11 cellular contexts compared by ENCODE assay signal in the genomic region with DNA sequence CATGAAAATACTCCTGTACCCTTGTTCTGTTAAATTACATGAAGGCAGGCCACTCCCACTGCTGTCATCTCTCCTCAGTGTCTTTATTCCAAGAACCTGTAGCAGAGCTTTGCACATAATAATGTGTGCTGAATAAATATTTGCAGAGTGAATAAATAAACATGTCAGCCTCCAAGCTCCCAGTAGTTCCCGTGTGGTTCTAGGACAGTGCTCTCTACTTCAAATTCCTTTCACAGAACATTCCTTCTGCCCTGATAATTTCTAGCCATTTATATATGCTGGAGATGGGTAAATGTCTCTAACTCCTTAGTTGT. TPM values are rescaled to one million over a fixed set of nuclear protein-coding genes. Genes with fewer than 3 reads are reported as not detected.
DNase-seq lines count a peak whose midpoint lies in the region; ATAC-seq and TF ChIP-seq lines count a peak whose summit lies in the region.
"Had no signal": no experiment of that assay in that cellular context is flagged by ENCODE, and none has a peak within 500 bp of the region (broad histone marks: within the 10 kb centered on the region; RNA-seq: fewer than 3 reads in every experiment).

No MANE protein-coding gene starts in this region.

- peaks cover 15% of the 10 kb centered on the region for H3K4me1 Mint-ChIP-seq in CD4-positive, alpha-beta T cell (ENCODE audit: low read depth)

- peaks cover 10% of the 10 kb centered on the region for H3K27me3 Mint-ChIP-seq in CD4-positive, alpha-beta T cell
- H3K27me3 Mint-ChIP-seq: memory B cell had no signal

- no peak overlapping the region for H3K4me3 ChIP-seq in lower lobe of right lung

- POLR2A ChIA-PET in CD4-positive, alpha-beta T cell (lab: Charles Lee): no interaction called here

- H3K27ac Mint-ChIP-seq in CD4-positive, alpha-beta T cell: no peak overlapping the region
- H3K27ac Mint-ChIP-seq: memory B cell had no signal

- DNase-seq in SIG-M5 treated with dmso at 0.1 percent for 504 hours (lab: John Stamatoyannopoulos, UW; ENCODE audit: unreplicated experiment): peak; percentile 38
- DNase-seq in SIG-M5 (lab: John Stamatoyannopoulos, UW): no peak
- DNase-seq in NCI-H1930 (lab: John Stamatoyannopoulos, UW): peak; percentile 9 to 40
- DNase-seq in lower lobe of right lung: no peak
- DNase-seq in effector CD8-positive, alpha-beta T cell (lab: John Stamatoyannopoulos, UW): no peak
- DNase-seq in cerebellar nuclear complex (lab: John Stamatoyannopoulos, UW): no peak
- no peak for DNase-seq in CD4-positive, alpha-beta T cell
- DNase-seq: erythroblast had no signal

- H3K4me1 ChIP-seq in lower lobe of right lung: no peaks in the 10 kb centered on the region

- no peak for TF ChIP-seq CTCF in lower lobe of right lung (IDR thresholded peaks at IDR 0.05)
- TF ChIP-seq CTCF in CD4-positive, alpha-beta T cell (IDR thresholded peaks at IDR 0.05): no peak

- H3K4me3 Mint-ChIP-seq in CD4-positive, alpha-beta T cell: no peak overlapping the region
- H3K4me3 Mint-ChIP-seq: memory B cell had no signal

- no peaks in the 10 kb centered on the region for H3K36me3 Mint-ChIP-seq in CD4-positive, alpha-beta T cell (ENCODE audit: low read depth)
- H3K36me3 Mint-ChIP-seq: memory B cell had no signal

- intact Hi-C loops in lower lobe of right lung (cut with DNase I): no loop called here
- intact Hi-C loops in CD4-positive, alpha-beta T cell (cut with DNase I, micrococcal nuclease): no loop called here

- no peaks in the 10 kb centered on the region for H3K9me3 Mint-ChIP-seq in CD4-positive, alpha-beta T cell
- H3K9me3 Mint-ChIP-seq: memory B cell had no signal

- CTCF ChIA-PET in CD4-positive, alpha-beta T cell (lab: Charles Lee): no interaction called here

- H3K9me3 ChIP-seq in lower lobe of right lung: no peaks in the 10 kb centered on the region
- H3K9me3 ChIP-seq in CD4-positive, alpha-beta T cell (ENCODE audit: control insufficient read depth, low read length): no peaks in the 10 kb centered on the region

- ATAC-seq in HG02759 (IDR thresholded peaks at IDR 0.05; ENCODE audit: unreplicated experiment) (peak; percentile 47), lower lobe of right lung (peak; percentile 23 to 87)
- no peak for ATAC-seq in CD4-positive, alpha-beta T cell (ENCODE audit: poor library complexity)
- ATAC-seq: Right ventricle myocardium inferior had no signal

- H3K27ac ChIP-seq in lower lobe of right lung: no peak overlapping the region
- H3K27ac ChIP-seq in CD4-positive, alpha-beta T cell (ENCODE audit: low read depth, low read length): no peak overlapping the region

- no peaks in the 10 kb centered on the region for H3K36me3 ChIP-seq in lower lobe of right lung

- H3K27me3 ChIP-seq in lower lobe of right lung (ENCODE audit: low read depth): no peaks in the 10 kb centered on the region
- no peaks in the 10 kb centered on the region for H3K27me3 ChIP-seq in CD4-positive, alpha-beta T cell (ENCODE audit: control insufficient read depth, insufficient read depth, low read length)

RNA-seq across cellular contexts. Expression of a gene that starts 20.3 kb away (rescaled TPM):
- not detected for total RNA-seq in lower lobe of right lung
- under 1 TPM in 1 of 2 experiments, not detected in 1; 0.14 TPM for total RNA-seq in CD4-positive, alpha-beta T cell
- total RNA-seq: Right ventricle myocardium inferior had no signal

Comparison
In these comparisons a context has a peak if more than half of its experiments do, and no peak if none do; other contexts are left out.
1. DNase-seq: peak in SIG-M5 treated with dmso at 0.1 percent for 504 hours (single experiment) and NCI-H1930 (2 of 2); none in SIG-M5 (single experiment), lower lobe of right lung (single experiment), effector CD8-positive, alpha-beta T cell (single experiment), cerebellar nuclear complex (0 of 2) and CD4-positive, alpha-beta T cell (0 of 10).